Comparison of ENCODE assay signal across 15 cellular contexts in genomic region chr17:34556384-34556783, GRCh38. TPM values are rescaled to one million over a fixed set of nuclear protein-coding genes. Genes with fewer than 3 reads are reported as not detected.
DNase-seq lines count a peak whose midpoint lies in the region; ATAC-seq and TF ChIP-seq lines count a peak whose summit lies in the region.
"Had no signal": no experiment of that assay in that cellular context is flagged by ENCODE, and none has a peak within 500 bp of the region (broad histone marks: within the 10 kb centered on the region; RNA-seq: fewer than 3 reads in every experiment).

No MANE protein-coding gene starts in this region.

- no peaks in the 10 kb centered on the region for H3K36me3 ChIP-seq in left lung
- H3K36me3 ChIP-seq: breast epithelium had no signal

- no peak overlapping the region for H3K27ac ChIP-seq in left lung
- H3K27ac ChIP-seq: breast epithelium, C4-2B, skin epidermis had no signal

- DNase-seq in GM12865 (ENCODE audit: low read depth): peak; percentile 4
- DNase-seq in NCI-H460 (ENCODE audit: extremely low read depth, low read depth): peak; percentile 17
- DNase-seq in cardiac fibroblast (ENCODE audit: low read depth in 2 of 2): peak; percentile 4 to 10
- no peak for DNase-seq in left lung
- no peak for DNase-seq in activated effector memory CD4-positive, alpha-beta T cell treated with Interleukin-2 at 50 U/mL for 16 hours
- DNase-seq in NCI-H128 (lab: John Stamatoyannopoulos, UW; ENCODE audit: unreplicated experiment): no peak
- DNase-seq in GM19238 (ENCODE audit: insufficient read length, low spot score): no peak
- DNase-seq: activated gamma-delta T cell, Karpas-422, nucleus accumbens, T-helper 17 cell had no signal

- H3K4me1 ChIP-seq in left lung: no peaks in the 10 kb centered on the region
- H3K4me1 ChIP-seq: breast epithelium had no signal

- H3K27me3 ChIP-seq in left lung: peaks cover 0 to 38% of the 10 kb centered on the region in 2 donors

- TF ChIP-seq CTCF in GM12865 (IDR thresholded peaks at IDR 0.05; ENCODE audit: insufficient read depth, low read depth, low read length, missing control alignments): no peak
- no peak for TF ChIP-seq CTCF in cardiac fibroblast (IDR thresholded peaks at IDR 0.05; ENCODE audit: low read depth, low read length)
- TF ChIP-seq CTCF in left lung (IDR thresholded peaks at IDR 0.05): no peak

- ATAC-seq in left lung: peak; percentile 56
- no peak for ATAC-seq in HG03432 (IDR thresholded peaks at IDR 0.05; ENCODE audit: unreplicated experiment)
- ATAC-seq: T-helper 17 cell had no signal

- intact Hi-C loops in left lung (cut with DNase I): no loop called here

- H3K9me3 ChIP-seq in left lung: no peaks in the 10 kb centered on the region
- H3K9me3 ChIP-seq: breast epithelium had no signal

- H3K4me3 ChIP-seq in GM12865 (ENCODE audit: low read depth, low read length): no peak overlapping the region
- no peak overlapping the region for H3K4me3 ChIP-seq in cardiac fibroblast (replicated peaks in 1 of 2; ENCODE audit: low read depth in 2 of 2, low read length in 2 of 2)
- no peak overlapping the region for H3K4me3 ChIP-seq in left lung
- H3K4me3 ChIP-seq: breast epithelium, skin epidermis had no signal

RNA-seq across cellular contexts. Expression of gene TMEM132E, which starts 23.0 kb away (rescaled TPM):
- total RNA-seq in NCI-H460 (2014; rRNA removed; shearing (Covaris generic)): 6.8 and 7.0 TPM in 2 replicates
- polyA plus RNA-seq in NCI-H460 (2014; cell fraction: nucleus; rRNA removed): 4.1 and 7.1 TPM in 2 replicates
- under 1 TPM; 0.10 to 0.32 TPM for total RNA-seq in left lung
- total RNA-seq: T-helper 17 cell had no signal

Comparison
In these comparisons a context has a peak if more than half of its experiments do, and no peak if none do; other contexts are left out.
1. DNase-seq: peak in GM12865 (single experiment), NCI-H460 (single experiment) and cardiac fibroblast (2 of 2); none in left lung (0 of 2), activated effector memory CD4-positive, alpha-beta T cell treated with Interleukin-2 at 50 U/mL for 16 hours (single experiment), NCI-H128 (single experiment) and GM19238 (single experiment).